ENCODE assay signal across 8 cellular contexts in the genomic region with DNA sequence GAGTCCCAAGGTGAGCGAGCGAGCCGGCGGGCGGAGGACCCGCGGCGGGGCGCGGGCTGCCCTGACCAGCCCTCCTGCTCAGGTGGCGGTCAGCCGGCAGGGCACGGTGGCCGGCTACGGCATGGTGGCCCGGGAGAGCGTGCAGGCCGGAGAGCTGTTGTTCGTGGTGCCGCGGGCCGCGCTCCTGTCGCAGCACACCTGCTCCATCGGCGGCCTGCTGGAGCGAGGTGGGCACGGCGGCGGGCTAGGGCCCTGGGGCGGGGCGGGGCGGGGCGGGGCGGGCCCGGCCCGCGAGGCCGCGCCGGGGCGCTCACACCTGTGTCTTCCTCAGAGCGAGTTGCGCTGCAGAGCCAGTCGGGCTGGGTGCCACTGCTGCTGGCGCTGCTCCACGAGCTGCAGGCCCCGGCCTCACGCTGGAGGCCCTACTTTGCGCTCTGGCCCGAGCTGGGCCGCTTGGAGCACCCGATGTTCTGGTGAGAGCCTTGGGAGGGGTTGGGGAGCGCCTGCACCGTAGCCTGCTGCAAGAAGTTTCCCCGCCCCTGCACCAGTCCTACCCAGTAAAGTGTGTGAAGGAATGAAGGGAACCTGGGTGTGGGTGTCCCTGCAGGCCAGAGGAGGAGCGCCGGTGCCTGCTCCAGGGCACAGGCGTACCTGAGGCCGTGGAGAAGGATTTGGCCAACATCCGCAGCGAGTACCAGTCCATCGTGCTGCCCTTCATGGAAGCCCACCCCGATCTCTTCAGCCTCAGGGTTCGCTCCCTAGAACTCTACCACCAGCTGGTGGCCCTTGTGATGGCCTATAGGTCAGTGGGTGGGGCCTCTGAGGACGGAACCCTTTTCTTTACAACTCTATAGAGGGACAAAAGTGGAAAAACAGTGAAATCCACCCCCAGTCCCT. TPM values are rescaled to one million over a fixed set of nuclear protein-coding genes. Genes with fewer than 3 reads are reported as not detected.
A peak's percentile ranks its signal among the peaks of the same experiment; 100 is the strongest.
DNase-seq lines count a peak whose midpoint lies in the region; ATAC-seq, FAIRE-seq and TF ChIP-seq lines count a peak whose summit lies in the region.

No MANE protein-coding gene starts in this region.

- peaks cover 0 to 2% (median 0%) of the 10 kb centered on the region in 3 donors for H3K27me3 Mint-ChIP-seq in CD14-positive monocyte (ENCODE audit: low read depth in 3 of 3)

- no peak for FAIRE-seq in HepG2 (lab: Jason Lieb, UNC)

- WGBS in HepG2 (ENCODE audit: low lambda C conversion rate): 44% methylated on average over 18 of the region's 66 CpGs

- no peaks in the 10 kb centered on the region for H3K9me3 ChIP-seq in SU-DHL-6 (ENCODE audit: insufficient read depth, low read length)
- no peaks in the 10 kb centered on the region for H3K9me3 ChIP-seq in HepG2 (ENCODE audit: low read length)

- TF ChIP-seq CTCF in CD14-positive monocyte (IDR thresholded peaks at IDR 0.05) (peak; percentile 23), SU-DHL-6 (IDR thresholded peaks at IDR 0.05; ENCODE audit: insufficient read depth, low read length, poor library complexity, severe bottlenecking) (no peak), HepG2 (CRISPR knock-in tag; IDR thresholded peaks at IDR 0.05) (no peak)

- peak overlapping the region; percentile 89 to 97 for H3K4me3 Mint-ChIP-seq in CD14-positive monocyte

- H3K4me1 Mint-ChIP-seq in CD14-positive monocyte: peaks cover 11% of the 10 kb centered on the region

- H3F3A ChIP-seq in SU-DHL-6 (ENCODE audit: insufficient read depth): peaks cover 47% of the 10 kb centered on the region

- in situ Hi-C loops in HepG2 (cut with HindIII; ENCODE audit: extremely low pct_ligation_motif_present, low pct_unique_long_range_greater_than_20kb): loop anchor here (10.0 kb wide), 1 partner anchor 119 kb away; no protein-coding TSS in a partner anchor

- H3K9me3 Mint-ChIP-seq in CD14-positive monocyte: no peaks in the 10 kb centered on the region

- TF ChIP-seq EP300 in HepG2 (IDR thresholded peaks at IDR 0.05; ENCODE audit: low read depth in 2 of 2, low read length in 2 of 2): no peak
- TF ChIP-seq EP300 in HepG2 (CRISPR knock-in tag; IDR thresholded peaks at IDR 0.05; ENCODE audit: borderline replicate concordance): no peak

- no TSS peak for BruUV-seq in HepG2 (replicated peaks; lab: Mats Ljungman, UMichigan)

- peaks cover 32% of the 10 kb centered on the region for H3K4me1 ChIP-seq in HepG2 (ENCODE audit: insufficient read depth, low read length)

- H3K4me2 ChIP-seq in SU-DHL-6 (ENCODE audit: low read depth, low read length, poor library complexity, severe bottlenecking) (peak overlapping the region; percentile 93), HepG2 (ENCODE audit: low read depth, low read length) (peak overlapping the region; percentile 86)

- no peaks in the 10 kb centered on the region for H3K27me3 ChIP-seq in SU-DHL-6 (ENCODE audit: low read length)
- no peaks in the 10 kb centered on the region for H3K27me3 ChIP-seq in HepG2 (ENCODE audit: control insufficient read depth in 1 of 2, insufficient read depth in 2 of 2, low read length in 2 of 2)

- peak overlapping the region; percentile 64 for H3K27ac ChIP-seq in SU-DHL-6 (ENCODE audit: low read depth, low read length)
- H3K27ac ChIP-seq in HepG2 (ENCODE audit: extremely low read length, insufficient read depth, low read length): peak overlapping the region; percentile 76

- TF ChIP-seq RAD21 in HepG2 (CRISPR knock-in tag; IDR thresholded peaks at IDR 0.05): no peak

- CTCF ChIA-PET in HepG2 (lab: Yijun Ruan, JAX; ENCODE audit: low intra/inter-chr PET ratio, low total read pairs): no interaction called here

- peak; percentile 48 for ATAC-seq in GM19324 (IDR thresholded peaks at IDR 0.05; ENCODE audit: low FRiP score, unreplicated experiment)
- peak; percentile 28 for ATAC-seq in HG03280 (IDR thresholded peaks at IDR 0.05; ENCODE audit: unreplicated experiment)
- peak; percentile 57 for ATAC-seq in HepG2

- DNase-seq in CD14-positive monocyte (ENCODE audit: low spot score) (no peak), cerebellar cortex (ENCODE audit: low spot score) (peak; percentile 32), HepG2 (ENCODE audit: low spot score) (peak; percentile 24), NCI-H226 (no peak)
- DNase-seq in stimulated activated naive CD4-positive, alpha-beta T cell treated with Interleukin-2 at 50 U/mL for 16 hours (lab: John Stamatoyannopoulos, UW): peak; percentile 8

- H4K20me1 ChIP-seq in SU-DHL-6 (ENCODE audit: low read depth, low read length): peaks cover 3% of the 10 kb centered on the region; the same call in 1 of the 2 replicates
- peaks cover 12% of the 10 kb centered on the region for H4K20me1 ChIP-seq in HepG2 (ENCODE audit: insufficient read depth, low read length)

- H3K9me2 ChIP-seq in SU-DHL-6 (replicated peaks; ENCODE audit: insufficient read depth, low read length): no peaks in the 10 kb centered on the region

- POLR2A ChIA-PET in HepG2 (lab: Yijun Ruan, JAX): interaction anchor here (0.7 to 1.8 kb wide), 6 partner anchors 9 to 169 kb away, joined by 3 to 4 read pairs (median 3); partner anchors contain the start of gene SLC38A7

- peak overlapping the region in 4 of 7 donors; percentile 70 to 92 (median 85) for H3K27ac Mint-ChIP-seq in CD14-positive monocyte

- H2AFZ ChIP-seq in SU-DHL-6 (ENCODE audit: low read depth, low read length, severe bottlenecking) (peak overlapping the region; percentile 98), HepG2 (ENCODE audit: low read length) (no peak overlapping the region)

- intact Hi-C loops in CD14-positive monocyte (cut with micrococcal nuclease) (loop anchor here (2.0 to 10.0 kb wide), 4 partner anchors 109 to 149 kb away; partner anchors contain the start of gene CNOT1 (in 2 of the 2)), HepG2 (cut with micrococcal nuclease; ENCODE audit: unreplicated experiment) (loop anchor here (10.0 kb wide), 1 partner anchor 49 kb away; no protein-coding TSS in a partner anchor)

- peaks cover 35 to 40% of the 10 kb centered on the region in 2 donors for H3K36me3 Mint-ChIP-seq in CD14-positive monocyte

- TF ChIP-seq POLR2A in HepG2 (IDR thresholded peaks at IDR 0.05; ENCODE audit: insufficient read depth in 1 of 2, low read depth in 2 of 2, low read length in 2 of 2): peak; percentile 4 to 52; a peak in 3 of 4 replicates

- peak overlapping the region; percentile 91 for H3K9ac ChIP-seq in SU-DHL-6 (ENCODE audit: low read length)
- peak overlapping the region; percentile 76 for H3K9ac ChIP-seq in HepG2 (ENCODE audit: insufficient read depth, low read depth, low read length)

- H3K36me3 ChIP-seq in SU-DHL-6 (ENCODE audit: low read length) (peaks cover 19% of the 10 kb centered on the region), HepG2 (replicated peaks in 1 of 2; ENCODE audit: control insufficient read depth in 1 of 2, insufficient read depth in 2 of 2, low read length in 2 of 2) (peaks cover 18 to 43% of the 10 kb centered on the region in 2 experiments)

- H3K79me2 ChIP-seq in SU-DHL-6 (ENCODE audit: insufficient read depth, low read length): peaks cover 13% of the 10 kb centered on the region
- H3K79me2 ChIP-seq in HepG2 (ENCODE audit: insufficient read depth, low read length): peaks cover 5% of the 10 kb centered on the region

- H3K4me3 ChIP-seq in SU-DHL-6 (ENCODE audit: insufficient read depth, low read length, poor library complexity, severe bottlenecking) (peak overlapping the region; percentile 90), HepG2 (replicated peaks in 1 of 3; ENCODE audit: insufficient read depth in 1 of 3, low read depth in 2 of 3, low read length in 3 of 3) (peak overlapping the region; percentile 58 to 91 (median 80); a peak in 5 of 6 replicates)

RNA-seq across cellular contexts. Expression of gene SETD6, which starts 0.8 kb away (rescaled TPM):
- polyA plus RNA-seq in CD14-positive monocyte (1 to 10 TPM; 2.5 to 3.4 TPM), HepG2 (2011; rRNA removed) (24.0 and 25.9 TPM in 2 replicates)
- total RNA-seq in HepG2 (2016; rRNA removed; fragmentation: Illumina TruSeq; extraction: Trizol): 17.4 and 25.7 TPM in 2 replicates
- total RNA-seq in HepG2 (2016; cell fraction: cytosol; rRNA removed; fragmentation: Illumina TruSeq; extraction: Trizol; ENCODE audit: low read depth): 4.8 and 5.1 TPM in 2 replicates
- total RNA-seq in HepG2 (2016; cell fraction: insoluble cytoplasmic fraction; rRNA removed; fragmentation: Illumina TruSeq; extraction: Trizol): 17.1 and 29.4 TPM in 2 replicates
- 9.7 and 10.0 TPM in 2 replicates for total RNA-seq in HepG2 (2016; cell fraction: membrane; rRNA removed; fragmentation: Illumina TruSeq; extraction: Trizol)
- total RNA-seq in HepG2 (2016; cell fraction: nucleus; rRNA removed; fragmentation: Illumina TruSeq; extraction: Trizol): 32.2 and 34.9 TPM in 2 replicates
- polyA plus RNA-seq in HepG2 (2011; cell fraction: cytosol; rRNA removed): 13.1 and 16.9 TPM in 2 replicates
- 109 and 110 TPM in 2 replicates for polyA plus RNA-seq in HepG2 (2011; cell fraction: nucleus; rRNA removed)
- 25.0 and 25.7 TPM in 2 replicates for polyA plus RNA-seq in HepG2 (2012)
- polyA plus RNA-seq in HepG2 (2016; cell fraction: cytosol; fragmentation: Illumina TruSeq; extraction: Trizol; ENCODE audit: low read depth): 2.7 and 3.2 TPM in 2 replicates
- polyA plus RNA-seq in HepG2 (2016; cell fraction: insoluble cytoplasmic fraction; fragmentation: Illumina TruSeq; extraction: Trizol; ENCODE audit: low read depth): 13.8 and 15.8 TPM in 2 replicates
- polyA plus RNA-seq in HepG2 (2016; cell fraction: membrane; fragmentation: Illumina TruSeq; extraction: Trizol; ENCODE audit: low read depth): 4.6 and 4.9 TPM in 2 replicates
- polyA plus RNA-seq in HepG2 (2016; cell fraction: nucleus; fragmentation: Illumina TruSeq; extraction: Trizol; ENCODE audit: insufficient read depth, low read depth): 74.9 and 78.9 TPM in 2 replicates
- 26.6 and 40.3 TPM in 2 replicates for polyA minus RNA-seq in HepG2 (2011; rRNA and poly(A)+ RNA removed; ENCODE audit: low replicate concordance)
- polyA minus RNA-seq in HepG2 (2011; cell fraction: cytosol; rRNA and poly(A)+ RNA removed): 11.5 and 12.7 TPM in 2 replicates
- polyA minus RNA-seq in HepG2 (2011; cell fraction: nucleus; rRNA and poly(A)+ RNA removed): 48.7 and 56.2 TPM in 2 replicates

RNA-seq across cellular contexts. Expression of gene NDRG4, which starts 16.2 kb away (rescaled TPM):
- polyA plus RNA-seq in CD14-positive monocyte (not detected), HepG2 (2011; rRNA removed) (1.8 and 2.7 TPM in 2 replicates)
- 1.6 and 1.7 TPM in 2 replicates for total RNA-seq in HepG2 (2016; rRNA removed; fragmentation: Illumina TruSeq; extraction: Trizol)
- 0.20 and 1.1 TPM in 2 replicates for total RNA-seq in HepG2 (2016; cell fraction: cytosol; rRNA removed; fragmentation: Illumina TruSeq; extraction: Trizol; ENCODE audit: low read depth)
- 1.5 and 2.0 TPM in 2 replicates for total RNA-seq in HepG2 (2016; cell fraction: insoluble cytoplasmic fraction; rRNA removed; fragmentation: Illumina TruSeq; extraction: Trizol)
- total RNA-seq in HepG2 (2016; cell fraction: membrane; rRNA removed; fragmentation: Illumina TruSeq; extraction: Trizol): 1.7 and 1.8 TPM in 2 replicates
- 1.6 and 2.2 TPM in 2 replicates for total RNA-seq in HepG2 (2016; cell fraction: nucleus; rRNA removed; fragmentation: Illumina TruSeq; extraction: Trizol)
- 1.8 and 2.5 TPM in 2 replicates for polyA plus RNA-seq in HepG2 (2011; cell fraction: cytosol; rRNA removed)
- polyA plus RNA-seq in HepG2 (2011; cell fraction: nucleus; rRNA removed): 17.0 and 17.7 TPM in 2 replicates
- polyA plus RNA-seq in HepG2 (2012): 2.3 and 6.3 TPM in 2 replicates
- 0.41 and 0.49 TPM in 2 replicates for polyA plus RNA-seq in HepG2 (2016; cell fraction: cytosol; fragmentation: Illumina TruSeq; extraction: Trizol; ENCODE audit: low read depth)
- polyA plus RNA-seq in HepG2 (2016; cell fraction: insoluble cytoplasmic fraction; fragmentation: Illumina TruSeq; extraction: Trizol; ENCODE audit: low read depth): 0.75 and 2.0 TPM in 2 replicates
- polyA plus RNA-seq in HepG2 (2016; cell fraction: membrane; fragmentation: Illumina TruSeq; extraction: Trizol; ENCODE audit: low read depth): 0.87 and 0.90 TPM in 2 replicates
- polyA plus RNA-seq in HepG2 (2016; cell fraction: nucleus; fragmentation: Illumina TruSeq; extraction: Trizol; ENCODE audit: insufficient read depth, low read depth): 2.5 TPM in 2 replicates
- 0.07 and 9.4 TPM in 2 replicates for polyA minus RNA-seq in HepG2 (2011; rRNA and poly(A)+ RNA removed; ENCODE audit: low replicate concordance)
- 1.2 and 1.8 TPM in 2 replicates for polyA minus RNA-seq in HepG2 (2011; cell fraction: cytosol; rRNA and poly(A)+ RNA removed)
- 3.3 and 6.0 TPM in 2 replicates for polyA minus RNA-seq in HepG2 (2011; cell fraction: nucleus; rRNA and poly(A)+ RNA removed)

Comparison
In these comparisons a context has a peak if more than half of its experiments do, and no peak if none do; other contexts are left out.
1. DNase-seq: peak in cerebellar cortex (single experiment), HepG2 (single experiment) and stimulated activated naive CD4-positive, alpha-beta T cell treated with Interleukin-2 at 50 U/mL for 16 hours (single experiment); none in CD14-positive monocyte (single experiment) and NCI-H226 (single experiment).
2. Peak in every context shown above with its lines, with median percentiles within 50 percentile points of each other: ATAC-seq.